Comparison of ENCODE assay signal across 21 cellular contexts in the genomic region with DNA sequence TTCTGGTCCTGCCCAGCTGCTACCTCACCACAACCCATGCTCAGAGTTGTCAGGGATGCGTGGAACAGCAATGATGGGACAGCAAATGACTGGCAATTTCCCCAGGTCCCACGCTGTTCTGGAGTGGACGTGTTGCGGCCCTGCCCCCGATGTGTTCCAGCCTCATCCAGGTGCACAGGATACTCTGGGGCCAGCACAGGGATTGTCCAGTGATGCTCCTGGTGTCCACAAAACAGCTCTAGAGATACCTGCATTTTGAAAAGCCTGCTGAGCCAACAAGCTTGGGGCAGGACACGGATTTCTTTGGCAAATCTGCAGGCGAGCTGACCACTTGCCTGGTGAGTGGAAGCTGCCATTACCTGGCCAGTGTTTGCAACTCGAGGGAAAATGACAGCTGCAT.
"Had no signal": no experiment of that assay in that cellular context is flagged by ENCODE, and none has a peak within 500 bp of the region (broad histone marks: within the 10 kb centered on the region; RNA-seq: fewer than 3 reads in every experiment).

No MANE protein-coding gene starts in this region.

- H3K27ac ChIP-seq: gastroesophageal sphincter, hepatocyte, ovary, prostate gland, thyroid gland had no signal

- H3K27me3 Mint-ChIP-seq: activated CD4-positive, alpha-beta memory T cell treated with anti-CD3 and anti-CD28 coated beads for 36 hours; activated CD4-positive, alpha-beta T cell treated with anti-CD3 and anti-CD28 coated beads, Interleukin-2, amount 10 ng/mL, durations not matched to agents 24 days and 14 days; activated naive CD4-positive, alpha-beta T cell treated with anti-CD3 and anti-CD28 coated beads, Interleukin-2, amount 50 U/mL, for 24 hours; activated naive CD8-positive, alpha-beta T cell treated with anti-CD3 and anti-CD28 coated beads, Interleukin-2, amount 50 U/mL, for 24 hours; naive B cell; stimulated activated naive CD8-positive, alpha-beta T cell treated with anti-CD3 and anti-CD28 coated beads, Interleukin-15, amount 100 ng/mL, for 72 hours had no signal

- ATAC-seq: activated naive CD8-positive, alpha-beta T cell treated with anti-CD3 and anti-CD28 coated beads, Interleukin-2, amount 50 U/mL, for 24 hours; activated T-cell treated with anti-CD3 and anti-CD28 coated beads, Interleukin-2, amount 50 U/mL, for 4 hours; stimulated activated naive CD8-positive, alpha-beta T cell treated with anti-CD3 and anti-CD28 coated beads, Interleukin-15, amount 100 ng/mL, for 72 hours had no signal

- H3K27me3 ChIP-seq: hepatocyte, ovary had no signal

- H3K36me3 ChIP-seq: ovary, prostate gland, thyroid gland had no signal

- H3K36me3 Mint-ChIP-seq: activated naive CD4-positive, alpha-beta T cell treated with anti-CD3 and anti-CD28 coated beads, Interleukin-2, amount 50 U/mL, for 24 hours; mesothelial cell of epicardium had no signal

- H3K4me1 Mint-ChIP-seq: activated CD4-positive, alpha-beta T cell treated with anti-CD3 and anti-CD28 coated beads, Interleukin-2, amount 10 ng/mL, durations not matched to agents 24 days and 14 days; activated naive CD4-positive, alpha-beta T cell treated with anti-CD3 and anti-CD28 coated beads, Interleukin-2, amount 50 U/mL, for 24 hours; activated naive CD8-positive, alpha-beta T cell treated with anti-CD3 and anti-CD28 coated beads, Interleukin-2, amount 50 U/mL, for 24 hours; mesothelial cell of epicardium; nephron progenitor cell; stimulated activated naive CD8-positive, alpha-beta T cell treated with anti-CD3 and anti-CD28 coated beads, Interleukin-15, amount 100 ng/mL, for 72 hours had no signal

- H3K9me3 Mint-ChIP-seq: activated CD4-positive, alpha-beta memory T cell treated with anti-CD3 and anti-CD28 coated beads for 36 hours; activated CD4-positive, alpha-beta T cell treated with anti-CD3 and anti-CD28 coated beads, Interleukin-2, amount 10 ng/mL, durations not matched to agents 24 days and 14 days; activated naive CD4-positive, alpha-beta T cell treated with anti-CD3 and anti-CD28 coated beads, Interleukin-2, amount 50 U/mL, for 24 hours; activated naive CD8-positive, alpha-beta T cell treated with anti-CD3 and anti-CD28 coated beads, Interleukin-2, amount 50 U/mL, for 24 hours; activated T-cell treated with anti-CD3 and anti-CD28 coated beads, Interleukin-2, amount 50 U/mL, for 4 hours; activated T-helper 2 cell treated with anti-CD3 and anti-CD28 coated beads, Interferon-gamma antibody, Interleukin-2, Interleukin-4, amounts not matched to agents 10 μg/mL and 5 μg/mL and 100 μg/mL, durations not matched to agents 14 hours and 24 hours and 36 hours; mesothelial cell of epicardium; naive B cell; nephron progenitor cell; stimulated activated naive CD8-positive, alpha-beta T cell treated with anti-CD3 and anti-CD28 coated beads, Interleukin-15, amount 100 ng/mL, for 72 hours had no signal

- H3K9me3 ChIP-seq: gastroesophageal sphincter, ovary, prostate gland, thyroid gland had no signal

- H3K4me3 Mint-ChIP-seq: activated CD4-positive, alpha-beta memory T cell treated with anti-CD3 and anti-CD28 coated beads for 36 hours; activated CD4-positive, alpha-beta T cell treated with anti-CD3 and anti-CD28 coated beads, Interleukin-2, amount 10 ng/mL, durations not matched to agents 24 days and 14 days; activated naive CD4-positive, alpha-beta T cell treated with anti-CD3 and anti-CD28 coated beads, Interleukin-2, amount 50 U/mL, for 24 hours; activated naive CD8-positive, alpha-beta T cell treated with anti-CD3 and anti-CD28 coated beads, Interleukin-2, amount 50 U/mL, for 24 hours; activated T-cell treated with anti-CD3 and anti-CD28 coated beads, Interleukin-2, amount 50 U/mL, for 4 hours; mesothelial cell of epicardium; naive B cell; nephron progenitor cell; stimulated activated naive CD8-positive, alpha-beta T cell treated with anti-CD3 and anti-CD28 coated beads, Interleukin-15, amount 100 ng/mL, for 72 hours had no signal

- DNase-seq: activated CD4-positive, alpha-beta memory T cell treated with anti-CD3 and anti-CD28 coated beads for 36 hours; activated CD4-positive, alpha-beta T cell treated with anti-CD3 and anti-CD28 coated beads, Interleukin-2, amount 10 ng/mL, durations not matched to agents 24 days and 14 days; activated CD8-positive, alpha-beta memory T cell treated with anti-CD3 and anti-CD28 coated beads, Interleukin-2, amount 50 U/mL, for 4 hours; activated naive CD8-positive, alpha-beta T cell treated with anti-CD3 and anti-CD28 coated beads, Interleukin-2, amount 50 U/mL, for 24 hours; activated T-cell treated with anti-CD3 and anti-CD28 coated beads, Interleukin-2, amount 50 U/mL, for 4 hours; amygdala; islet precursor cell; mammary epithelial cell; naive B cell; nephron progenitor cell; ovary; stimulated activated CD4-positive, alpha-beta T cell treated with anti-CD3 and anti-CD28 coated beads, Interleukin-12 subunit alpha, Interleukin-12 subunit beta, amount 100 ng/mL, for 4 hours; stimulated activated CD4-positive, alpha-beta T cell treated with anti-CD3 and anti-CD28 coated beads, Interleukin-4, amount 100 ng/mL, for 1 hour; stimulated activated naive CD8-positive, alpha-beta T cell treated with anti-CD3 and anti-CD28 coated beads, Interleukin-15, amount 100 ng/mL, for 72 hours; thyroid gland had no signal

- H3K27ac Mint-ChIP-seq: activated CD4-positive, alpha-beta memory T cell treated with anti-CD3 and anti-CD28 coated beads for 36 hours; activated CD4-positive, alpha-beta T cell treated with anti-CD3 and anti-CD28 coated beads, Interleukin-2, amount 10 ng/mL, durations not matched to agents 24 days and 14 days; activated naive CD4-positive, alpha-beta T cell treated with anti-CD3 and anti-CD28 coated beads, Interleukin-2, amount 50 U/mL, for 24 hours; activated naive CD8-positive, alpha-beta T cell treated with anti-CD3 and anti-CD28 coated beads, Interleukin-2, amount 50 U/mL, for 24 hours; activated T-helper 2 cell treated with anti-CD3 and anti-CD28 coated beads, Interferon-gamma antibody, Interleukin-2, Interleukin-4, amounts not matched to agents 10 μg/mL and 5 μg/mL and 100 μg/mL, durations not matched to agents 14 hours and 24 hours and 36 hours; mesothelial cell of epicardium; naive B cell; nephron progenitor cell; stimulated activated naive CD8-positive, alpha-beta T cell treated with anti-CD3 and anti-CD28 coated beads, Interleukin-15, amount 100 ng/mL, for 72 hours had no signal

- H3K4me3 ChIP-seq: gastroesophageal sphincter, hepatocyte, ovary, prostate gland, thyroid gland had no signal

- H3K4me1 ChIP-seq: prostate gland had no signal
